In the genomic region with DNA sequence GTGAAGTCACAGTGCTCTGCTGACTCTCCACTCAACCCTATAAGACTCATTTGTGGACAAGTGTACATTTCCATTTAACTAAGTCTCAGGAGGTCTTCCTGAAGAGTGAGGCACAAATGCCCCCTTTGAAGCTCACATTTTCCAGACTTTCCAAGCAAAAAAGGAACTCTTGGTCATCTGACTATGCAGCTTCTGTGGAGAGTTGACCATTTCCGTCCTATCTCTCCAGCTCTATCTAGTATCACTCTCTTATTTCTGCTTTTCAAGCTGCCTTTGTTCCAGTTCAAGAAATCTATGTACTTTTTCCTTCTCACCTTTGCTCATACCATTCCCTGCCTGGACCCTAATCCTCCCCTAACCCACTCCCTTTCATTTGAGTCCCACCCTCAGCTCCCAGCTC, we compare ENCODE assay signal across 22 cellular contexts.
DNase-seq lines count a peak whose midpoint lies in the region; ATAC-seq, FAIRE-seq and TF ChIP-seq lines count a peak whose summit lies in the region.
"Had no signal": no experiment of that assay in that cellular context is flagged by ENCODE, and none has a peak within 500 bp of the region (broad histone marks: within the 10 kb centered on the region; RNA-seq: fewer than 3 reads in every experiment).

No MANE protein-coding gene starts in this region.

- H3K4me1 ChIP-seq in left ventricle myocardium inferior, result peaks cover 9% of the 10 kb centered on the region
- H3K4me1 ChIP-seq in ascending aorta, result peaks cover 4 to 27% of the 10 kb centered on the region in 2 donors
- H3K4me1 ChIP-seq in muscle layer of duodenum (ENCODE audit: control insufficient read depth in 1 of 2, insufficient read depth in 2 of 2, low read length in 2 of 2), result no peaks in the 10 kb centered on the region
- H3K4me1 ChIP-seq in upper lobe of right lung, result peaks cover 21% of the 10 kb centered on the region

- DNase-seq in left ventricle myocardium inferior, result no peak
- no peak for DNase-seq in Right ventricle myocardium inferior (ENCODE audit: missing footprints)
- no peak for DNase-seq in ascending aorta (ENCODE audit: low spot score in 2 of 2)
- DNase-seq in upper lobe of right lung, result no peak
- DNase-seq in GM12891 (ENCODE audit: insufficient read length, low spot score), result no peak
- no peak for DNase-seq in activated gamma-delta T cell (lab: John Stamatoyannopoulos, UW)
- DNase-seq: AML-193; CD4-positive, alpha-beta memory T cell; DMS79 treated with DMSO at 0.1 percent for 48 hours; KG1; NCI-H1048; NCI-H146; NCI-H345; NCI-H526 treated with DMSO at 0.1 percent for 48 hours; PC-3 had no signal

- H3K4me3 ChIP-seq in left ventricle myocardium inferior (no peak overlapping the region), ascending aorta (no peak overlapping the region), muscle layer of duodenum (ENCODE audit: low read depth in 1 of 2, low read length in 2 of 2) (no peak overlapping the region), upper lobe of right lung (no peak overlapping the region)
- H3K4me3 ChIP-seq: GM23338 had no signal

- H3K27ac ChIP-seq in left ventricle myocardium inferior (replicated peaks) (peak overlapping the region; percentile 10), ascending aorta (peak overlapping the region; percentile 20 to 77), muscle layer of duodenum (ENCODE audit: low read length) (peak overlapping the region; percentile 13), upper lobe of right lung (no peak overlapping the region)

- no peak for FAIRE-seq in GM12891 (lab: Jason Lieb, UNC)
- FAIRE-seq: A204.1, G401.6, GM12892, GM19239 had no signal

- no peak for TF ChIP-seq POLR2A in GM12891 (IDR thresholded peaks at IDR 0.05; ENCODE audit: low read depth, low read length)

- H3K36me3 ChIP-seq in left ventricle myocardium inferior, result peaks cover 7% of the 10 kb centered on the region
- H3K36me3 ChIP-seq in ascending aorta, result peaks cover 11 to 16% of the 10 kb centered on the region in 2 donors
- peaks cover 0 to 9% of the 10 kb centered on the region in 2 donors for H3K36me3 ChIP-seq in muscle layer of duodenum (ENCODE audit: control insufficient read depth in 1 of 2, insufficient read depth in 2 of 2, low read length in 2 of 2)
- H3K36me3 ChIP-seq in upper lobe of right lung, result no peaks in the 10 kb centered on the region

- no peak for TF ChIP-seq CTCF in left ventricle myocardium inferior (IDR thresholded peaks at IDR 0.05; ENCODE audit: borderline replicate concordance)
- no peak for TF ChIP-seq CTCF in ascending aorta (IDR thresholded peaks at IDR 0.05)
- TF ChIP-seq CTCF in upper lobe of right lung (IDR thresholded peaks at IDR 0.05), result no peak

- H3K27me3 ChIP-seq in left ventricle myocardium inferior (ENCODE audit: low read depth) (no peaks in the 10 kb centered on the region), ascending aorta (no peaks in the 10 kb centered on the region), muscle layer of duodenum (ENCODE audit: low read depth, low read length) (no peaks in the 10 kb centered on the region), upper lobe of right lung (no peaks in the 10 kb centered on the region)

- H3K9me3 ChIP-seq in left ventricle myocardium inferior (replicated peaks) (no peaks in the 10 kb centered on the region), ascending aorta (no peaks in the 10 kb centered on the region), muscle layer of duodenum (ENCODE audit: control insufficient read depth in 1 of 2, low read length in 2 of 2) (no peaks in the 10 kb centered on the region), upper lobe of right lung (no peaks in the 10 kb centered on the region)

- ATAC-seq in Right ventricle myocardium inferior (no peak), upper lobe of right lung (peak; percentile 51), HG03159 (IDR thresholded peaks at IDR 0.05; ENCODE audit: unreplicated experiment) (no peak)
- ATAC-seq: GM23338, PC-3 had no signal

- intact Hi-C loops in left ventricle myocardium inferior (cut with micrococcal nuclease), result no loop called here
- intact Hi-C loops in Right ventricle myocardium inferior (cut with DNase I), result no loop called here
- intact Hi-C loops in ascending aorta (cut with DNase I), result loop anchor here (10.0 kb wide), 1 partner anchor 145 kb away; no protein-coding TSS in a partner anchor
- intact Hi-C loops in upper lobe of right lung (cut with DNase I), result no loop called here

TF ChIP-seq in GM12891, 5 proteins besides CTCF, POLR2A, EP300 and RAD21:
- no peak for TF ChIP-seq TAF1 (IDR thresholded peaks at IDR 0.05; ENCODE audit: low read depth, low read length)
- TF ChIP-seq PAX5 (IDR thresholded peaks at IDR 0.05; ENCODE audit: insufficient read depth, low read length, severe bottlenecking), result no peak
